16 cellular contexts compared by ENCODE assay signal in the genomic region with DNA sequence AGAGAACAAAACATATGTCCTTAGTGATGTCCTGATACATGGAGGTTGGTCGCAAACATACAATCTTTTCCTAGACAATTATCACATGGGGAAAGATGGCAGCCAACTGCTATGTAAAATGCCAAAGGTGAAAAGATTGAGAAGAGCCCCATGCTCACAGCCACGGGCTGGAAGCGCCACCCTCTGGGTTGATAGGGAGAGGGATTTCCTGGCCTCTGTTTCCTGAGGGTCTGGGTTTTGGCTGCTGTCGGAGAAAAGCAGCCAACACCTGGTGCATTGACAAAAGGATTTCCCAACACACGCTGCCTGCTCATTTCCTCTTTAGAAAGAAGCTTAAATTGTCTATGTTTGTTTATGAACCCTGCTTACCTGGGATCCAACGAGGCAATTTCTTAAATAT. TPM values are rescaled to one million over a fixed set of nuclear protein-coding genes. Genes with fewer than 3 reads are reported as not detected.
DNase-seq lines count a peak whose midpoint lies in the region; ATAC-seq and TF ChIP-seq lines count a peak whose summit lies in the region.
"Had no signal": no experiment of that assay in that cellular context is flagged by ENCODE, and none has a peak within 500 bp of the region (broad histone marks: within the 10 kb centered on the region; RNA-seq: fewer than 3 reads in every experiment).

No MANE protein-coding gene starts in this region.

- no peaks in the 10 kb centered on the region for H4K20me1 ChIP-seq in OCI-LY3 (ENCODE audit: insufficient read depth, low read length)

- H3K27me3 ChIP-seq in OCI-LY3 (ENCODE audit: low read depth, low read length), result no peaks in the 10 kb centered on the region
- H3K27me3 ChIP-seq: stomach had no signal

- no peak overlapping the region for H3K27ac ChIP-seq in OCI-LY3 (ENCODE audit: low read length)

- no peaks in the 10 kb centered on the region for H3K36me3 ChIP-seq in OCI-LY3 (replicated peaks; ENCODE audit: low read depth, low read length)
- H3K36me3 ChIP-seq: stomach had no signal

- POLR2A ChIA-PET in activated CD4-positive, alpha-beta memory T cell treated with anti-CD3 and anti-CD28 coated beads for 36 hours (lab: Charles Lee), result no interaction called here

- H3K4me3 ChIP-seq in OCI-LY3 (ENCODE audit: low read length), result no peak overlapping the region
- H3K4me3 ChIP-seq: stomach had no signal

- CTCF ChIA-PET in activated CD4-positive, alpha-beta memory T cell treated with anti-CD3 and anti-CD28 coated beads for 36 hours (lab: Charles Lee), result no interaction called here

- H3K9ac ChIP-seq in OCI-LY3 (ENCODE audit: low read length), result no peak overlapping the region

- no peak for ATAC-seq in stimulated activated naive CD8-positive, alpha-beta T cell treated with anti-CD3 and anti-CD28 coated beads, Interleukin-15, Interleukin-2, amounts not matched to agents 100 U/mL and 50 U/mL, for 24 hours
- ATAC-seq in stimulated activated naive CD8-positive, alpha-beta T cell treated with anti-CD3 and anti-CD28 coated beads, Interleukin-15, amount 100 ng/mL, for 72 hours, result no peak
- peak; percentile 62 for ATAC-seq in left ventricle myocardium superior
- ATAC-seq in GM21619 (IDR thresholded peaks at IDR 0.05; ENCODE audit: unreplicated experiment), result no peak
- no peak for ATAC-seq in HG03442 (IDR thresholded peaks at IDR 0.05; ENCODE audit: unreplicated experiment)

- no peaks in the 10 kb centered on the region for H3K4me1 Mint-ChIP-seq in stimulated activated naive CD8-positive, alpha-beta T cell treated with anti-CD3 and anti-CD28 coated beads, Interleukin-15, amount 100 ng/mL, for 72 hours
- no peaks in the 10 kb centered on the region for H3K4me1 Mint-ChIP-seq in activated CD4-positive, alpha-beta memory T cell treated with anti-CD3 and anti-CD28 coated beads for 36 hours (ENCODE audit: low read depth)
- H3K4me1 Mint-ChIP-seq: activated CD4-positive, alpha-beta T cell treated with anti-CD3 and anti-CD28 coated beads, Interleukin-2, amount 10 ng/mL, durations not matched to agents 24 days and 14 days had no signal

- H3K4me3 Mint-ChIP-seq in stimulated activated naive CD8-positive, alpha-beta T cell treated with anti-CD3 and anti-CD28 coated beads, Interleukin-15, amount 100 ng/mL, for 72 hours, result no peak overlapping the region
- H3K4me3 Mint-ChIP-seq in activated CD4-positive, alpha-beta memory T cell treated with anti-CD3 and anti-CD28 coated beads for 36 hours, result no peak overlapping the region
- H3K4me3 Mint-ChIP-seq: activated CD4-positive, alpha-beta T cell treated with anti-CD3 and anti-CD28 coated beads, Interleukin-2, amount 10 ng/mL, durations not matched to agents 24 days and 14 days had no signal

- intact Hi-C loops in left ventricle myocardium superior (cut with micrococcal nuclease), result no loop called here
- intact Hi-C loops in activated CD4-positive, alpha-beta memory T cell treated with anti-CD3 and anti-CD28 coated beads for 36 hours (cut with micrococcal nuclease), result loop anchor here (10.0 kb wide), 1 partner anchor 98 kb away; no protein-coding TSS in a partner anchor

- no peaks in the 10 kb centered on the region for H3K36me3 Mint-ChIP-seq in activated CD4-positive, alpha-beta memory T cell treated with anti-CD3 and anti-CD28 coated beads for 36 hours

- no peaks in the 10 kb centered on the region for H3K9me3 ChIP-seq in OCI-LY3 (ENCODE audit: insufficient read depth, low read length)
- H3K9me3 ChIP-seq: stomach had no signal

- DNase-seq in stimulated activated naive CD8-positive, alpha-beta T cell treated with anti-CD3 and anti-CD28 coated beads, Interleukin-15, Interleukin-2, amounts not matched to agents 100 U/mL and 50 U/mL, for 24 hours, result peak; percentile 5
- no peak for DNase-seq in stimulated activated naive CD8-positive, alpha-beta T cell treated with anti-CD3 and anti-CD28 coated beads, Interleukin-15, amount 100 ng/mL, for 72 hours
- peak; percentile 38 for DNase-seq in left ventricle myocardium superior
- no peak for DNase-seq in activated CD4-positive, alpha-beta memory T cell treated with anti-CD3 and anti-CD28 coated beads for 36 hours
- DNase-seq in NCI-H128 (lab: John Stamatoyannopoulos, UW; ENCODE audit: unreplicated experiment), result no peak
- DNase-seq: activated CD4-positive, alpha-beta T cell treated with anti-CD3 and anti-CD28 coated beads, Interleukin-2, amount 10 ng/mL, durations not matched to agents 24 days and 14 days; erythroblast; NCI-H1436; stimulated activated CD4-positive, alpha-beta T cell treated with anti-CD3 and anti-CD28 coated beads, Interleukin-4, amount 100 ng/mL, for 24 hours; stomach had no signal

- no peak overlapping the region for H2AFZ ChIP-seq in OCI-LY3 (ENCODE audit: low read depth, low read length)

- no peak overlapping the region for H3K4me2 ChIP-seq in OCI-LY3 (ENCODE audit: low read length)

- H3K79me2 ChIP-seq in OCI-LY3 (ENCODE audit: low read length), result no peaks in the 10 kb centered on the region

- peak; percentile 18; the same call in 1 of the 2 replicates for TF ChIP-seq CTCF in OCI-LY3 (IDR thresholded peaks at IDR 0.05; ENCODE audit: low read depth, low read length)

- no peaks in the 10 kb centered on the region for H3K4me1 ChIP-seq in OCI-LY3 (ENCODE audit: low read length)

- H3K27ac Mint-ChIP-seq in stimulated activated naive CD8-positive, alpha-beta T cell treated with anti-CD3 and anti-CD28 coated beads, Interleukin-15, amount 100 ng/mL, for 72 hours, result peak overlapping the region in 1 of 2 donors; percentile 14
- no peak overlapping the region for H3K27ac Mint-ChIP-seq in activated CD4-positive, alpha-beta memory T cell treated with anti-CD3 and anti-CD28 coated beads for 36 hours
- H3K27ac Mint-ChIP-seq: activated CD4-positive, alpha-beta T cell treated with anti-CD3 and anti-CD28 coated beads, Interleukin-2, amount 10 ng/mL, durations not matched to agents 24 days and 14 days; activated T-helper 2 cell treated with anti-CD3 and anti-CD28 coated beads, Interferon-gamma antibody, Interleukin-2, Interleukin-4, amounts not matched to agents 10 μg/mL and 5 μg/mL and 100 μg/mL, durations not matched to agents 14 hours and 24 hours and 36 hours had no signal

- no peaks in the 10 kb centered on the region for H3K9me3 Mint-ChIP-seq in stimulated activated naive CD8-positive, alpha-beta T cell treated with anti-CD3 and anti-CD28 coated beads, Interleukin-15, amount 100 ng/mL, for 72 hours
- H3K9me3 Mint-ChIP-seq in activated CD4-positive, alpha-beta memory T cell treated with anti-CD3 and anti-CD28 coated beads for 36 hours, result peaks cover under 1% of the 10 kb centered on the region
- H3K9me3 Mint-ChIP-seq: activated CD4-positive, alpha-beta T cell treated with anti-CD3 and anti-CD28 coated beads, Interleukin-2, amount 10 ng/mL, durations not matched to agents 24 days and 14 days; activated T-helper 2 cell treated with anti-CD3 and anti-CD28 coated beads, Interferon-gamma antibody, Interleukin-2, Interleukin-4, amounts not matched to agents 10 μg/mL and 5 μg/mL and 100 μg/mL, durations not matched to agents 14 hours and 24 hours and 36 hours had no signal

- H3K27me3 Mint-ChIP-seq in stimulated activated naive CD8-positive, alpha-beta T cell treated with anti-CD3 and anti-CD28 coated beads, Interleukin-15, amount 100 ng/mL, for 72 hours, result peaks cover 7% of the 10 kb centered on the region
- peaks cover 5% of the 10 kb centered on the region for H3K27me3 Mint-ChIP-seq in activated CD4-positive, alpha-beta memory T cell treated with anti-CD3 and anti-CD28 coated beads for 36 hours

RNA-seq across cellular contexts. Expression of a gene that starts 43.8 kb away (rescaled TPM):
- total RNA-seq in left ventricle myocardium superior, result 8.5 TPM
- total RNA-seq in activated CD4-positive, alpha-beta memory T cell treated with anti-CD3 and anti-CD28 coated beads for 36 hours, result not detected
- total RNA-seq: activated CD4-positive, alpha-beta T cell treated with anti-CD3 and anti-CD28 coated beads, Interleukin-2, amount 10 ng/mL, durations not matched to agents 24 days and 14 days; activated T-helper 2 cell treated with anti-CD3 and anti-CD28 coated beads, Interferon-gamma antibody, Interleukin-2, Interleukin-4, amounts not matched to agents 10 μg/mL and 5 μg/mL and 100 μg/mL, durations not matched to agents 14 hours and 24 hours and 36 hours; myocyte; T-helper 1 cell treated with Interleukin-12 subunit alpha and Interleukin-12 subunit beta and Interleukin-4 antibody, amounts not matched to agents 30 ng/mL and 1 ng/mL, for 36 hours had no signal

Comparison
In these comparisons a context has a peak if more than half of its experiments do, and no peak if none do; other contexts are left out.
1. DNase-seq: peak in stimulated activated naive CD8-positive, alpha-beta T cell treated with anti-CD3 and anti-CD28 coated beads, Interleukin-15, Interleukin-2, amounts not matched to agents 100 U/mL and 50 U/mL, for 24 hours (single experiment) and left ventricle myocardium superior (single experiment); none in stimulated activated naive CD8-positive, alpha-beta T cell treated with anti-CD3 and anti-CD28 coated beads, Interleukin-15, amount 100 ng/mL, for 72 hours (0 of 2), activated CD4-positive, alpha-beta memory T cell treated with anti-CD3 and anti-CD28 coated beads for 36 hours (single experiment) and NCI-H128 (single experiment).